ENCODE assay signal across 18 cellular contexts in genomic region chr3:154139996-154140436, GRCh38. TPM values are rescaled to one million over a fixed set of nuclear protein-coding genes. Genes with fewer than 3 reads are reported as not detected.
"Had no signal": no experiment of that assay in that cellular context is flagged by ENCODE, and none has a peak within 500 bp of the region (broad histone marks: within the 10 kb centered on the region; RNA-seq: fewer than 3 reads in every experiment).

No MANE protein-coding gene starts in this region.

- H3K27ac ChIP-seq: dorsolateral prefrontal cortex, left ventricle myocardium inferior, prostate gland, right atrium auricular region, transverse colon, vagina had no signal

- H3K36me3 ChIP-seq: left ventricle myocardium inferior, prostate gland, right atrium auricular region, transverse colon, vagina had no signal

- H3K4me3 ChIP-seq: dorsolateral prefrontal cortex, left ventricle myocardium inferior, prostate gland, right atrium auricular region, transverse colon, vagina had no signal

- H3K27me3 ChIP-seq: right atrium auricular region, transverse colon, vagina had no signal

- H3K9me3 ChIP-seq: left ventricle myocardium inferior, prostate gland, right atrium auricular region, transverse colon, vagina had no signal

- DNase-seq: activated B cell treated with CpG ODN at 0.5 μM for 24 hours; activated CD4-positive, alpha-beta memory T cell treated with anti-CD3 and anti-CD28 coated beads, Interleukin-2, amount 10 ng/mL, durations not matched to agents 7 days and 5 days; activated CD4-positive, alpha-beta T cell treated with anti-CD3 and anti-CD28 coated beads for 4 hours; activated CD8-positive, alpha-beta memory T cell treated with anti-CD3 and anti-CD28 coated beads, Interleukin-2, amount 10 ng/mL, durations not matched to agents 7 days and 5 days; activated naive CD4-positive, alpha-beta T cell treated with Interleukin-2 at 50 U/mL for 16 hours; caudate nucleus; dorsolateral prefrontal cortex; foreskin fibroblast; hypothalamus; islet precursor cell; left ventricle myocardium inferior; naive thymus-derived CD4-positive, alpha-beta T cell; stimulated activated CD4-positive, alpha-beta T cell treated with anti-CD3 and anti-CD28 coated beads, Interleukin-2, amount 100 ng/mL, for 24 hours; transverse colon had no signal

- H3K4me1 ChIP-seq: left ventricle myocardium inferior, prostate gland, vagina had no signal

- ATAC-seq: activated CD8-positive, alpha-beta memory T cell treated with anti-CD3 and anti-CD28 coated beads, Interleukin-2, amount 10 ng/mL, durations not matched to agents 7 days and 5 days; activated T-helper 17 cell treated with anti-CD3 and anti-CD28 coated beads, Interleukin-2, amount 50 U/mL, for 72 hours; naive thymus-derived CD4-positive, alpha-beta T cell had no signal

RNA-seq across cellular contexts. Expression of gene ARHGEF26, which starts 18.8 kb away (rescaled TPM):
- total RNA-seq: activated B cell treated with CpG ODN at 0.5 μM for 24 hours had no signal
